Comparison of ENCODE assay signal across 9 cellular contexts in the genomic region with DNA sequence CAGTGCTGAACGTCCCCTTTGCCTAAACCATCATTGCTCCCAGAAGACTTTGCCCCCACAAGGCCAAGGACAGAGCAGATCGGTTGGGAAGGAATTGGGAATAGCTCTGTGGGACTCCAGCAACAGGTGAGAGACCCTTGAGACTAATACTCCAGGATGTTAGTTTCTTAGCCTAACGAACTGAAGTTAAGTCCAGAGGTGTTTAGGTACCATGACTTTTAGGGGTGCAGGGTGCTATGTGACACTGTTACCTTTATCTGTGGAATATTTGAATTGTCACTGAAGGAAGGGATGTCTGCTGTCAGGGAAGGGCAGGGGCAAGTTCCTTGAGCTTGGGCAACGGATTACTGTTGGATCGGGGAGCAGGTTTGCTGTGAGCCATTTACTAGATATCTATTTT. TPM values are rescaled to one million over a fixed set of nuclear protein-coding genes. Genes with fewer than 3 reads are reported as not detected.
DNase-seq lines count a peak whose midpoint lies in the region; TF ChIP-seq lines count a peak whose summit lies in the region.
"Had no signal": no experiment of that assay in that cellular context is flagged by ENCODE, and none has a peak within 500 bp of the region (broad histone marks: within the 10 kb centered on the region; RNA-seq: fewer than 3 reads in every experiment).

No MANE protein-coding gene starts in this region.

- H3K4me3 Mint-ChIP-seq in Caco-2 (ENCODE audit: unreplicated experiment), result peak overlapping the region; percentile 79

- H3K9me3 Mint-ChIP-seq in Caco-2 (ENCODE audit: unreplicated experiment), result no peaks in the 10 kb centered on the region

- no peaks in the 10 kb centered on the region for H3K27me3 ChIP-seq in Caco-2 (replicated peaks; ENCODE audit: control insufficient read depth, insufficient read depth, low read length)
- no peaks in the 10 kb centered on the region for H3K27me3 ChIP-seq in parathyroid adenoma (ENCODE audit: control insufficient read depth, insufficient read depth, low read length)

- H3K9ac ChIP-seq in parathyroid adenoma, result no peak overlapping the region

- peaks cover 47% of the 10 kb centered on the region for H3K4me1 Mint-ChIP-seq in Caco-2 (ENCODE audit: low read depth, unreplicated experiment)

- H4K20me1 ChIP-seq in OCI-LY7 (ENCODE audit: insufficient read depth, low read length), result peaks cover 12% of the 10 kb centered on the region

- H3K4me3 ChIP-seq in Caco-2 (ENCODE audit: low read depth, low read length) (peak overlapping the region; percentile 92), OCI-LY7 (ENCODE audit: low read depth, low read length, poor library complexity, severe bottlenecking) (peak overlapping the region; percentile 81), parathyroid adenoma (ENCODE audit: low read depth, low read length) (no peak overlapping the region)

- no peaks in the 10 kb centered on the region for H3K27me3 Mint-ChIP-seq in Caco-2 (ENCODE audit: insufficient read depth, unreplicated experiment)

- H3K36me3 ChIP-seq in Caco-2 (ENCODE audit: control insufficient read depth, insufficient read depth, low read length) (no peaks in the 10 kb centered on the region; the same call in 1 of the 2 replicates), OCI-LY7 (ENCODE audit: insufficient read depth, low read length) (0 out of 2 replicates have a peak, but pooled peaks cover 4% of the 10 kb centered on the region), parathyroid adenoma (ENCODE audit: control insufficient read depth, insufficient read depth, low read length) (no peaks in the 10 kb centered on the region)

- H3K9me3 ChIP-seq in Caco-2 (no peaks in the 10 kb centered on the region), OCI-LY7 (ENCODE audit: low read length) (no peaks in the 10 kb centered on the region), parathyroid adenoma (ENCODE audit: control insufficient read depth, low read length) (no peaks in the 10 kb centered on the region)

- H3K27ac Mint-ChIP-seq in Caco-2 (ENCODE audit: unreplicated experiment), result peak overlapping the region; percentile 98

- H3K9me2 ChIP-seq in OCI-LY7 (ENCODE audit: insufficient read depth, low read length), result no peaks in the 10 kb centered on the region

- H3K4me1 ChIP-seq in Caco-2 (peaks cover 36% of the 10 kb centered on the region), OCI-LY7 (ENCODE audit: insufficient read depth, low read length, poor library complexity, severe bottlenecking) (peaks cover 27% of the 10 kb centered on the region), parathyroid adenoma (peaks cover 18% of the 10 kb centered on the region)

- H3K27ac ChIP-seq in OCI-LY7 (ENCODE audit: low read depth, low read length, poor library complexity, severe bottlenecking) (no peak overlapping the region), epithelial cell of prostate (peak overlapping the region; percentile 94), parathyroid adenoma (no peak overlapping the region)

- DNase-seq in Caco-2 (no peak), OCI-LY7 (ENCODE audit: low spot score) (no peak), epithelial cell of prostate (ENCODE audit: low read depth, low spot score) (no peak), putamen (ENCODE audit: low spot score) (no peak), NCI-H226 (no peak), HPDE6-E6E7 (ENCODE audit: extremely low spot score) (no peak), NCI-H774 (lab: John Stamatoyannopoulos, UW) (no peak)
- DNase-seq: effector memory CD4-positive, alpha-beta T cell had no signal

- peaks cover 42% of the 10 kb centered on the region for H3K36me3 Mint-ChIP-seq in Caco-2 (ENCODE audit: insufficient read depth, unreplicated experiment)

- POLR2A ChIA-PET in Caco-2 (lab: Charles Lee) (interaction anchor here (1.0 kb wide), 1 partner anchor 347 kb away, joined by 5 read pairs; a partner anchor contains a TSS), OCI-LY7 (lab: Charles Lee) (interaction anchor here (0.7 to 1.3 kb wide), 3 partner anchors 20 to 250 kb away, joined by 3 read pairs; no protein-coding TSS in a partner anchor)

- CTCF ChIA-PET in Caco-2 (lab: Charles Lee), result no interaction called here
- CTCF ChIA-PET in OCI-LY7 (lab: Charles Lee; ENCODE audit: unreplicated experiment), result no interaction called here

- no peak for TF ChIP-seq CTCF in Caco-2 (IDR thresholded peaks at IDR 0.05; ENCODE audit: insufficient read depth in 1 of 2, low read depth in 1 of 2, low read length in 1 of 2, severe bottlenecking in 1 of 2, unreplicated experiment in 1 of 2)
- TF ChIP-seq CTCF in OCI-LY7 (conservative IDR thresholded peaks at IDR 0.05; ENCODE audit: low read length), result no peak
- TF ChIP-seq CTCF in parathyroid adenoma (IDR thresholded peaks at IDR 0.05), result no peak

- H3K79me2 ChIP-seq in OCI-LY7 (ENCODE audit: insufficient read depth, low read depth, low read length) (peaks cover 38% of the 10 kb centered on the region), parathyroid adenoma (peaks cover 56% of the 10 kb centered on the region)

- intact Hi-C loops in Caco-2 (cut with micrococcal nuclease; ENCODE audit: unreplicated experiment) (no loop called here), OCI-LY7 (cut with micrococcal nuclease; ENCODE audit: unreplicated experiment) (loop anchor here (2.0 to 5.0 kb wide), 2 partner anchors 257 to 334 kb away; no protein-coding TSS in a partner anchor)

- BruUV-seq in Caco-2 (replicated peaks; lab: Mats Ljungman, UMichigan) (no TSS peak), OCI-LY7 (replicated peaks; lab: Mats Ljungman, UMichigan) (no TSS peak)

- H2AFZ ChIP-seq in OCI-LY7 (ENCODE audit: low read length) (no peak overlapping the region), parathyroid adenoma (no peak overlapping the region)

- H3K4me2 ChIP-seq in OCI-LY7 (ENCODE audit: low read length) (peak overlapping the region; percentile 96), parathyroid adenoma (ENCODE audit: low read length) (peak overlapping the region; percentile 29)

RNA-seq across cellular contexts. Expression of a gene that starts 1.9 kb away (rescaled TPM):
- total RNA-seq in Caco-2 (2022) (123 and 129 TPM in 2 replicates), OCI-LY7 (2022) (55.1 and 57.7 TPM in 2 replicates)
- 25.1 and 32.3 TPM in 2 replicates for total RNA-seq in OCI-LY7 (2014; rRNA removed; shearing (Covaris generic))

RNA-seq across cellular contexts. Expression of a gene that starts 4.8 kb away (rescaled TPM):
- total RNA-seq in Caco-2 (2022) (not detected in 2 replicates), OCI-LY7 (2022) (not detected in 2 replicates)
- total RNA-seq in OCI-LY7 (2014; rRNA removed; shearing (Covaris generic)), result not detected in 2 replicates
